12 cellular contexts compared by ENCODE assay signal in the genomic region with DNA sequence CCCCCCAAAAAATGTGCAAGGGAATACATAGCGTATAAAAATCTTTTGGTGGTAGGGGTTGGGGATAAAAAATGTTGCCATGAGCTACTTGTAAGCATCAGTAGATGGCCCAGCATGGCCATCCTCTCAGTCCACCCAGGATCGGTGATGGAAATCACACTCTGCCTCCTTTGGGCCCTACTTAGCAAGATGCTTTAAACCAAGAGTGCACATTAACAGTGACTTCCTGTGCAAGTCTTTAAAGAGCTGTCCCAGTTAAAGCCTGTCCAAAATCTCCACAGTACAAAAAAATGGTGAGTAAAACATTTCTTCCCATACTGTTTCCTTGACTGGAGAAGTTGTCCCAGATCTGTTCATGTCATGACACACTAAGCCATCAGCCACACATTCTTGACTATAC. TPM values are rescaled to one million over a fixed set of nuclear protein-coding genes. Genes with fewer than 3 reads are reported as not detected.
A peak's percentile ranks its signal among the peaks of the same experiment; 100 is the strongest.
DNase-seq lines count a peak whose midpoint lies in the region; ATAC-seq and TF ChIP-seq lines count a peak whose summit lies in the region.
"Had no signal": no experiment of that assay in that cellular context is flagged by ENCODE, and none has a peak within 500 bp of the region (broad histone marks: within the 10 kb centered on the region; RNA-seq: fewer than 3 reads in every experiment).

No MANE protein-coding gene starts in this region.

- H3K27me3 ChIP-seq in CD8-positive, alpha-beta memory T cell (ENCODE audit: insufficient read depth, low read length, poor library complexity, severe bottlenecking): no peaks in the 10 kb centered on the region
- H3K27me3 ChIP-seq in Peyer's patch (no peaks in the 10 kb centered on the region), left lung (no peaks in the 10 kb centered on the region), mammary epithelial cell (ENCODE audit: insufficient read depth, low read length) (no peaks in the 10 kb centered on the region)

- POLR2A ChIA-PET in CD8-positive, alpha-beta memory T cell (lab: Charles Lee): interaction anchor here (0.6 to 1.3 kb wide), 3 partner anchors 10 to 58 kb away, joined by 3 to 5 read pairs (median 3); no protein-coding TSS in a partner anchor

- H3K4me1 Mint-ChIP-seq in CD8-positive, alpha-beta memory T cell: peaks cover 90 to 97% (median 94%) of the 10 kb centered on the region in 3 donors

- TF ChIP-seq POLR2A in Peyer's patch (IDR thresholded peaks at IDR 0.05): no peak

- peaks cover 94% of the 10 kb centered on the region for H3K4me1 ChIP-seq in CD8-positive, alpha-beta memory T cell (ENCODE audit: insufficient read depth, low read length)
- H3K4me1 ChIP-seq in Peyer's patch (peaks cover 0 to 21% (median 8%) of the 10 kb centered on the region in 4 donors), left lung (peaks cover 14 to 56% of the 10 kb centered on the region in 2 donors), mammary epithelial cell (ENCODE audit: insufficient read depth, low read length) (peaks cover 12% of the 10 kb centered on the region)

- no peak for TF ChIP-seq CTCF in Peyer's patch (IDR thresholded peaks at IDR 0.05)
- TF ChIP-seq CTCF in left lung (IDR thresholded peaks at IDR 0.05): no peak
- TF ChIP-seq CTCF in mammary epithelial cell (conservative IDR thresholded peaks at IDR 0.05 in 1 of 2, IDR thresholded peaks at IDR 0.05 in 1 of 2; ENCODE audit: extremely low read depth in 1 of 2, insufficient read depth in 1 of 2, low read depth in 1 of 2, low read length in 2 of 2): no peak

- H4K20me1 ChIP-seq in mammary epithelial cell (ENCODE audit: insufficient read depth, low read length): no peaks in the 10 kb centered on the region

- H3K4me3 Mint-ChIP-seq in CD8-positive, alpha-beta memory T cell: peak overlapping the region; percentile 60 to 92 (median 85)

- peak overlapping the region; percentile 92 to 99 (median 97) for H3K27ac Mint-ChIP-seq in CD8-positive, alpha-beta memory T cell

- H3K9me3 ChIP-seq in CD8-positive, alpha-beta memory T cell (ENCODE audit: low read length): no peaks in the 10 kb centered on the region
- H3K9me3 ChIP-seq in Peyer's patch (no peaks in the 10 kb centered on the region), left lung (no peaks in the 10 kb centered on the region), mammary epithelial cell (replicated peaks; ENCODE audit: insufficient read depth, low read length) (no peaks in the 10 kb centered on the region)
- H3K9me3 ChIP-seq: lower lobe of right lung had no signal

- in situ Hi-C loops in mammary epithelial cell (cut with MboI; ENCODE audit: low sequenced_read_pairs in 2 of 2): no loop called here

- no peak overlapping the region for H3K27ac ChIP-seq in CD8-positive, alpha-beta memory T cell (ENCODE audit: low read depth, low read length)
- peak overlapping the region; percentile 41 to 72 (median 56) for H3K27ac ChIP-seq in Peyer's patch
- peak overlapping the region; percentile 23 to 67 for H3K27ac ChIP-seq in left lung
- no peak overlapping the region for H3K27ac ChIP-seq in mammary epithelial cell (ENCODE audit: insufficient read depth, low read depth, low read length)

- no peaks in the 10 kb centered on the region for H3K79me2 ChIP-seq in mammary epithelial cell (ENCODE audit: insufficient read depth, low read length)

- no peak overlapping the region for H2AFZ ChIP-seq in mammary epithelial cell (ENCODE audit: low read depth, low read length)

- H3K4me3 ChIP-seq in CD8-positive, alpha-beta memory T cell (ENCODE audit: low read length): peak overlapping the region; percentile 13
- H3K4me3 ChIP-seq in Peyer's patch (no peak overlapping the region), left lung (no peak overlapping the region), mammary epithelial cell (replicated peaks in 1 of 3; ENCODE audit: insufficient read depth in 1 of 3, low read depth in 2 of 3, low read length in 3 of 3) (no peak overlapping the region)
- H3K4me3 ChIP-seq: lower lobe of right lung had no signal

- no peak overlapping the region for H3K9ac ChIP-seq in mammary epithelial cell (ENCODE audit: insufficient read depth, low read length)

- H3K36me3 ChIP-seq in CD8-positive, alpha-beta memory T cell (ENCODE audit: insufficient read depth, low read length): no peaks in the 10 kb centered on the region
- H3K36me3 ChIP-seq in Peyer's patch (no peaks in the 10 kb centered on the region), left lung (no peaks in the 10 kb centered on the region), mammary epithelial cell (ENCODE audit: insufficient read depth, low read length) (no peaks in the 10 kb centered on the region)
- H3K36me3 ChIP-seq: lower lobe of right lung had no signal

- H3K36me3 Mint-ChIP-seq in CD8-positive, alpha-beta memory T cell: peaks cover 9 to 35% (median 9%) of the 10 kb centered on the region in 3 donors

- H3K27me3 Mint-ChIP-seq in CD8-positive, alpha-beta memory T cell: no peaks in the 10 kb centered on the region

- BruUV-seq in mammary epithelial cell (replicated peaks; lab: Mats Ljungman, UMichigan): no TSS peak

- peaks cover 0 to 3% (median 0%) of the 10 kb centered on the region in 5 donors for H3K9me3 Mint-ChIP-seq in CD8-positive, alpha-beta memory T cell

- WGBS in mammary epithelial cell (ENCODE audit: low coverage, missing lambda C conversion rate): 90% methylated on average over 2 of the region's 2 CpGs

- intact Hi-C loops in left lung (cut with DNase I): no loop called here
- intact Hi-C loops in mammary epithelial cell (cut with micrococcal nuclease): no loop called here

- no peak overlapping the region for H3K4me2 ChIP-seq in mammary epithelial cell (ENCODE audit: insufficient read depth, low read depth, low read length)

- ATAC-seq in GM21447 (IDR thresholded peaks at IDR 0.05; ENCODE audit: unreplicated experiment) (peak; percentile 39), left lung (no peak)

- DNase-seq in CD8-positive, alpha-beta memory T cell: peak in 1 of 5 donors; percentile 14
- DNase-seq in Peyer's patch: no peak
- DNase-seq in left lung: no peak
- no peak for DNase-seq in mammary epithelial cell
- DNase-seq in nucleus accumbens (lab: John Stamatoyannopoulos, UW): no peak
- DNase-seq in activated gamma-delta T cell treated with Interleukin-2 at 50 U/mL for 16 hours: no peak
- DNase-seq in superior temporal gyrus (ENCODE audit: extremely low spot score): no peak
- DNase-seq: activated CD4-positive, alpha-beta T cell treated with anti-CD3 and anti-CD28 coated beads, Interleukin-2, amount 50 U/mL, for 4 hours; COR-L47; lower lobe of right lung; SHP77 had no signal

- dilution Hi-C loops in mammary epithelial cell (cut with HindIII; ENCODE audit: low sequenced_read_pairs): no loop called here

- CTCF ChIA-PET in CD8-positive, alpha-beta memory T cell (lab: Charles Lee): interaction anchor here (1.3 to 2.4 kb wide), 3 partner anchors 11 to 94 kb away, joined by 4 to 11 read pairs (median 10); no protein-coding TSS in a partner anchor
- CTCF ChIA-PET in mammary epithelial cell (lab: Charles Lee; ENCODE audit: low non-redundant PET): no interaction called here

RNA-seq across cellular contexts. Expression of gene ANKRD44, which starts 18.0 kb away (rescaled TPM):
- 100 to 1,000 TPM; 142 to 150 TPM for total RNA-seq in CD8-positive, alpha-beta memory T cell
- 90.1 TPM for polyA plus RNA-seq in CD8-positive, alpha-beta memory T cell
- total RNA-seq in Peyer's patch (100 to 1,000 TPM in 1 of 4 donors, 10 to 100 TPM in 3; 24.8 to 215 (median 32.0) TPM), left lung (10 to 100 TPM; 32.7 to 52.6 TPM), mammary epithelial cell (10 to 100 TPM in 1 of 2 donors, 1 to 10 TPM in 1; 4.0 to 10.2 TPM)
- polyA plus RNA-seq in mammary epithelial cell: 2.5 TPM
- 0.88 TPM for polyA minus RNA-seq in mammary epithelial cell

Comparison
In these comparisons a context has a peak if more than half of its experiments do, and no peak if none do; other contexts are left out.
1. H3K27ac ChIP-seq: peak in Peyer's patch (4 of 4) and left lung (2 of 2); none in CD8-positive, alpha-beta memory T cell (single experiment) and mammary epithelial cell (single experiment).